In the genomic region with DNA sequence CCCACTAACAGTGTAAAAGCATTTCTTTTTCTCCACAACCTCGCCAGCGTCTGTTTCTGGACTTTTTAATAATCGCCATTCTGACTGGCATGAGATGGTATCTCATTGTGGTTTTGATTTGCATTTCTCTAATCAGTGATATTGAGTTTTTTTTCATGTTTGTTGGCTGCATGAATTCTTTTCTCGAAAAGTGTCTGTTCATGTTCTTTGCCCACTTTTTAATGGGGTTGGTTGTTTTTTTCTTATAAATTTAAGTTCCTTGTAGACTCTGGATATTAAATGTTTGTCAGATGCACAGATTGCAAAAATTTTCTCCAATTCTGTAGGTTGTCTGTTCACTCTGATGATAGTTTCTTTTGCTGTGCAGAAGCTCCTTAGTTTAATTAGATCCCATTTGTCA, we compare ENCODE assay signal across 6 cellular contexts. TPM values are rescaled to one million over a fixed set of nuclear protein-coding genes. Genes with fewer than 3 reads are reported as not detected.
DNase-seq lines count a peak whose midpoint lies in the region; ATAC-seq and TF ChIP-seq lines count a peak whose summit lies in the region.
"Not testable (repeated sequence)": the region's sequence is repeated elsewhere in the genome, so short reads cannot be mapped to it uniquely, and the experiment has no call there.

No MANE protein-coding gene starts in this region.

- DNase-seq in CD4-positive, alpha-beta T cell; endothelial cell (ENCODE audit: low spot score); immature natural killer cell; natural killer cell; natural killer cell treated with Interleukin-12 subunit alpha and Interleukin-12 subunit beta and Interleukin-15 and Interleukin-18, amount 100 ng/mL, for 72 hours (ENCODE audit: low spot score): not testable (repeated sequence)

- intact Hi-C loops in CD4-positive, alpha-beta T cell (cut with DNase I, micrococcal nuclease); natural killer cell (cut with micrococcal nuclease): not testable (repeated sequence)

- H3K27me3 Mint-ChIP-seq in CD4-positive, alpha-beta T cell; activated T-helper 17 cell treated with anti-CD3 and anti-CD28 coated beads, Interleukin-2, amount 50 U/mL, for 72 hours; endothelial cell (ENCODE audit: unreplicated experiment); immature natural killer cell (ENCODE audit: low read depth in 3 of 3); natural killer cell (ENCODE audit: low read depth in 2 of 2); natural killer cell treated with Interleukin-12 subunit alpha and Interleukin-12 subunit beta and Interleukin-15 and Interleukin-18, amount 100 ng/mL, for 72 hours: not testable (repeated sequence)

- peaks cover 13% of the 10 kb centered on the region for H3K9me3 ChIP-seq in CD4-positive, alpha-beta T cell (ENCODE audit: control insufficient read depth, low read length)

- ATAC-seq in CD4-positive, alpha-beta T cell (ENCODE audit: poor library complexity); activated T-helper 17 cell treated with anti-CD3 and anti-CD28 coated beads, Interleukin-2, amount 50 U/mL, for 72 hours (replicated peaks); natural killer cell; natural killer cell treated with Interleukin-12 subunit alpha and Interleukin-12 subunit beta and Interleukin-15 and Interleukin-18, amount 100 ng/mL, for 72 hours: not testable (repeated sequence)

- H3K27ac Mint-ChIP-seq in CD4-positive, alpha-beta T cell; activated T-helper 17 cell treated with anti-CD3 and anti-CD28 coated beads, Interleukin-2, amount 50 U/mL, for 72 hours; natural killer cell treated with Interleukin-12 subunit alpha and Interleukin-12 subunit beta and Interleukin-15 and Interleukin-18, amount 100 ng/mL, for 72 hours: not testable (repeated sequence)
- H3K27ac Mint-ChIP-seq in endothelial cell (ENCODE audit: unreplicated experiment) (peak overlapping the region; percentile 20), immature natural killer cell (peak overlapping the region in 4 of 6 donors; percentile 13 to 55 (median 38)), natural killer cell (peak overlapping the region; percentile 24 to 65)

- CTCF ChIA-PET in CD4-positive, alpha-beta T cell (lab: Charles Lee), result interaction anchor here (0.7 kb wide), 1 partner anchor 8 kb away, joined by 3 read pairs; no protein-coding TSS in a partner anchor

- H3K27me3 ChIP-seq in CD4-positive, alpha-beta T cell (ENCODE audit: control insufficient read depth, insufficient read depth, low read length), result not testable (repeated sequence)

- H3K36me3 Mint-ChIP-seq in CD4-positive, alpha-beta T cell (ENCODE audit: low read depth), result peaks cover 62% of the 10 kb centered on the region
- H3K36me3 Mint-ChIP-seq in activated T-helper 17 cell treated with anti-CD3 and anti-CD28 coated beads, Interleukin-2, amount 50 U/mL, for 72 hours (ENCODE audit: low read depth), result peaks cover 71% of the 10 kb centered on the region
- not testable (repeated sequence) for H3K36me3 Mint-ChIP-seq in endothelial cell (ENCODE audit: low read depth, unreplicated experiment)
- H3K36me3 Mint-ChIP-seq in immature natural killer cell, result peaks cover 14 to 33% (median 25%) of the 10 kb centered on the region in 3 donors
- peaks cover 17% of the 10 kb centered on the region for H3K36me3 Mint-ChIP-seq in natural killer cell
- peaks cover 39% of the 10 kb centered on the region for H3K36me3 Mint-ChIP-seq in natural killer cell treated with Interleukin-12 subunit alpha and Interleukin-12 subunit beta and Interleukin-15 and Interleukin-18, amount 100 ng/mL, for 72 hours

- TF ChIP-seq CTCF in CD4-positive, alpha-beta T cell (IDR thresholded peaks at IDR 0.05); endothelial cell (IDR thresholded peaks at IDR 0.05; ENCODE audit: unreplicated experiment); natural killer cell (IDR thresholded peaks at IDR 0.05): not testable (repeated sequence)

- H3K27ac ChIP-seq in CD4-positive, alpha-beta T cell (ENCODE audit: low read depth, low read length), result not testable (repeated sequence)

- peaks cover 59% of the 10 kb centered on the region for H3K4me1 Mint-ChIP-seq in CD4-positive, alpha-beta T cell (ENCODE audit: low read depth)
- H3K4me1 Mint-ChIP-seq in activated T-helper 17 cell treated with anti-CD3 and anti-CD28 coated beads, Interleukin-2, amount 50 U/mL, for 72 hours, result peaks cover 50% of the 10 kb centered on the region
- not testable (repeated sequence) for H3K4me1 Mint-ChIP-seq in endothelial cell (ENCODE audit: unreplicated experiment)
- H3K4me1 Mint-ChIP-seq in immature natural killer cell (peaks cover 64 to 74% of the 10 kb centered on the region in 2 donors), natural killer cell (peaks cover 59 to 60% of the 10 kb centered on the region in 2 donors)
- peaks cover 51 to 57% of the 10 kb centered on the region in 2 donors for H3K4me1 Mint-ChIP-seq in natural killer cell treated with Interleukin-12 subunit alpha and Interleukin-12 subunit beta and Interleukin-15 and Interleukin-18, amount 100 ng/mL, for 72 hours (ENCODE audit: low read depth in 2 of 2)

- POLR2A ChIA-PET in CD4-positive, alpha-beta T cell (lab: Charles Lee), result not testable (repeated sequence)

- peaks cover 19% of the 10 kb centered on the region for H3K9me3 Mint-ChIP-seq in CD4-positive, alpha-beta T cell
- peaks cover 19% of the 10 kb centered on the region for H3K9me3 Mint-ChIP-seq in activated T-helper 17 cell treated with anti-CD3 and anti-CD28 coated beads, Interleukin-2, amount 50 U/mL, for 72 hours
- not testable (repeated sequence) for H3K9me3 Mint-ChIP-seq in endothelial cell (ENCODE audit: unreplicated experiment); natural killer cell
- H3K9me3 Mint-ChIP-seq in immature natural killer cell, result peaks cover 7 to 28% (median 13%) of the 10 kb centered on the region in 6 donors
- H3K9me3 Mint-ChIP-seq in natural killer cell treated with Interleukin-12 subunit alpha and Interleukin-12 subunit beta and Interleukin-15 and Interleukin-18, amount 100 ng/mL, for 72 hours, result peaks cover 19% of the 10 kb centered on the region

- peak overlapping the region; percentile 12 for H3K4me3 Mint-ChIP-seq in CD4-positive, alpha-beta T cell
- peak overlapping the region; percentile 23 for H3K4me3 Mint-ChIP-seq in activated T-helper 17 cell treated with anti-CD3 and anti-CD28 coated beads, Interleukin-2, amount 50 U/mL, for 72 hours
- not testable (repeated sequence) for H3K4me3 Mint-ChIP-seq in endothelial cell (ENCODE audit: unreplicated experiment)
- peak overlapping the region in 2 of 5 donors; percentile 26 to 48 for H3K4me3 Mint-ChIP-seq in immature natural killer cell
- H3K4me3 Mint-ChIP-seq in natural killer cell, result peak overlapping the region; percentile 33
- peak overlapping the region; percentile 6 for H3K4me3 Mint-ChIP-seq in natural killer cell treated with Interleukin-12 subunit alpha and Interleukin-12 subunit beta and Interleukin-15 and Interleukin-18, amount 100 ng/mL, for 72 hours

RNA-seq across cellular contexts. Expression of gene ANKRD12, which starts 26.1 kb away (rescaled TPM):
- 100 to 1,000 TPM; 160 to 164 TPM for total RNA-seq in CD4-positive, alpha-beta T cell
- 100 to 1,000 TPM; 104 to 170 TPM for total RNA-seq in activated T-helper 17 cell treated with anti-CD3 and anti-CD28 coated beads, Interleukin-2, amount 50 U/mL, for 72 hours
- total RNA-seq in endothelial cell (ENCODE audit: unreplicated experiment) (32.9 TPM), natural killer cell (100 to 1,000 TPM; 136 to 148 (median 141) TPM)
- 10 to 100 TPM in 2 of 3 donors, 1 to 10 TPM in 1; 8.8 to 69.7 (median 35.7) TPM for polyA plus RNA-seq in immature natural killer cell
- total RNA-seq in natural killer cell treated with Interleukin-12 subunit alpha and Interleukin-12 subunit beta and Interleukin-15 and Interleukin-18, amount 100 ng/mL, for 72 hours, result 100 to 1,000 TPM; 133 to 174 TPM
